In the genomic region with DNA sequence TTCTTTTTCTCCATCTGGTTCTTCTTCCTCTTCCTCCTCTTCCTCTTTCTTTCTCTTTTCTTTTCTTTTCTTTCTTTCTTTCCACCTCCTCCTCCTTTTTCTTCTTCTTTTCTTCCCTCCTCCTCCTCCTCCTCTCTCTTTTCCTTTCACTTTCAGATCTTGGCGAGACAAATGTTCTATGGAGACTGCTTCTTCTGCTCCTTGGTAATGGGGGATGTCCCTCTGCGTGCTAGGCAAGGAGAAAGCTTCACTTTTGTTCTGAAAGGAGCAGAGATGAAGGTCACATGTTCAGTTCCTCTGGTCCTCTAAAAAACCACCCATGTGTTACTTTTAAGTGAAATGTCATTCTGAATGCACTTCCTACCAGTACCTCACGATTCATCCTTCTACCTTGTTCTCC, we compare ENCODE assay signal across 9 cellular contexts. TPM values are rescaled to one million over a fixed set of nuclear protein-coding genes. Genes with fewer than 3 reads are reported as not detected.
DNase-seq lines count a peak whose midpoint lies in the region; ATAC-seq and TF ChIP-seq lines count a peak whose summit lies in the region.
"Had no signal": no experiment of that assay in that cellular context is flagged by ENCODE, and none has a peak within 500 bp of the region (broad histone marks: within the 10 kb centered on the region; RNA-seq: fewer than 3 reads in every experiment).

No MANE protein-coding gene starts in this region.

- no peak for TF ChIP-seq CTCF in MM.1S (IDR thresholded peaks at IDR 0.05; ENCODE audit: low read length)

- peak overlapping the region; percentile 86; the same call in 1 of the 2 replicates for H3K9ac ChIP-seq in MM.1S (ENCODE audit: low read length)

- DNase-seq in MM.1S: peak; percentile 63
- DNase-seq in naive thymus-derived CD8-positive, alpha-beta T cell: peak in 2 of 10 donors; percentile 20 to 28
- no peak for DNase-seq in UCSD-AML1 (lab: John Stamatoyannopoulos, UW; ENCODE audit: unreplicated experiment)
- no peak for DNase-seq in DMS53 (lab: John Stamatoyannopoulos, UW)
- no peak for DNase-seq in activated CD4-positive, alpha-beta T cell treated with anti-CD3 and anti-CD28 coated beads, Interleukin-2, amount 50 U/mL, for 1 hour
- DNase-seq: NCI-H1417 treated with DMSO at 0.1 percent for 48 hours; stimulated activated CD8-positive, alpha-beta memory T cell treated with anti-CD3 and anti-CD28 coated beads, Interleukin-4, amount 100 ng/mL, for 48 hours had no signal

- no peak overlapping the region; the same call in 1 of the 2 replicates for H2AFZ ChIP-seq in MM.1S (ENCODE audit: low read length)

- peaks cover 23% of the 10 kb centered on the region for H3K79me2 ChIP-seq in MM.1S (ENCODE audit: low read length)

- H3K27me3 Mint-ChIP-seq in naive thymus-derived CD8-positive, alpha-beta T cell: no peaks in the 10 kb centered on the region

- peak overlapping the region; percentile 84 to 96 (median 94) for H3K27ac Mint-ChIP-seq in naive thymus-derived CD8-positive, alpha-beta T cell

- H3K36me3 ChIP-seq in MM.1S (replicated peaks; ENCODE audit: insufficient read depth, low read length): no peaks in the 10 kb centered on the region

- H3K4me1 ChIP-seq in MM.1S (ENCODE audit: low read length): peaks cover 29% of the 10 kb centered on the region

- H3K27ac ChIP-seq in MM.1S (ENCODE audit: low read length): peak overlapping the region; percentile 90

- no peaks in the 10 kb centered on the region for H3K9me3 ChIP-seq in MM.1S (replicated peaks; ENCODE audit: insufficient read depth, low read length)

- no peaks in the 10 kb centered on the region for H3K9me3 Mint-ChIP-seq in naive thymus-derived CD8-positive, alpha-beta T cell

- H3K9me2 ChIP-seq in MM.1S (replicated peaks; ENCODE audit: insufficient read depth, low read length): no peaks in the 10 kb centered on the region

- peaks cover 33 to 57% (median 49%) of the 10 kb centered on the region in 4 donors for H3K4me1 Mint-ChIP-seq in naive thymus-derived CD8-positive, alpha-beta T cell

- no peaks in the 10 kb centered on the region for H4K20me1 ChIP-seq in MM.1S (ENCODE audit: insufficient read depth, low read length)

- H3K27me3 ChIP-seq in MM.1S (replicated peaks; ENCODE audit: insufficient read depth, low read length): no peaks in the 10 kb centered on the region

- peak overlapping the region; percentile 23 for H3K4me3 ChIP-seq in MM.1S (ENCODE audit: low read length)

- peak overlapping the region; percentile 43 to 93 (median 70) for H3K4me3 Mint-ChIP-seq in naive thymus-derived CD8-positive, alpha-beta T cell

- POLR2A ChIA-PET in naive thymus-derived CD8-positive, alpha-beta T cell (lab: Charles Lee): no interaction called here

- ATAC-seq in GM18519 (IDR thresholded peaks at IDR 0.05; ENCODE audit: low FRiP score, unreplicated experiment) (peak; percentile 36), GM21717 (IDR thresholded peaks at IDR 0.05; ENCODE audit: unreplicated experiment) (peak; percentile 26)
- ATAC-seq in naive thymus-derived CD8-positive, alpha-beta T cell: peak; percentile 20 to 22

- H3F3A ChIP-seq in MM.1S (ENCODE audit: insufficient read depth, low read length): peaks cover 30% of the 10 kb centered on the region

- H3K4me2 ChIP-seq in MM.1S (ENCODE audit: low read depth, low read length): peak overlapping the region; percentile 86

- peaks cover 0 to 12% (median 0%) of the 10 kb centered on the region in 3 donors for H3K36me3 Mint-ChIP-seq in naive thymus-derived CD8-positive, alpha-beta T cell

RNA-seq across cellular contexts. Expression of gene NBDY, which starts 33.2 kb away (rescaled TPM):
- total RNA-seq in naive thymus-derived CD8-positive, alpha-beta T cell: 10 to 100 TPM; 30.9 to 34.3 TPM
- 10 to 100 TPM; 64.3 to 91.9 (median 73.0) TPM for polyA plus RNA-seq in naive thymus-derived CD8-positive, alpha-beta T cell
